Comparison of ENCODE assay signal across 15 cellular contexts in genomic region chr2:195450537-195451113, GRCh38.
A peak's percentile ranks its signal among the peaks of the same experiment; 100 is the strongest.
DNase-seq lines count a peak whose midpoint lies in the region; ATAC-seq and TF ChIP-seq lines count a peak whose summit lies in the region.
"Had no signal": no experiment of that assay in that cellular context is flagged by ENCODE, and none has a peak within 500 bp of the region (broad histone marks: within the 10 kb centered on the region; RNA-seq: fewer than 3 reads in every experiment).

No MANE protein-coding gene starts in this region.

- H3K27ac ChIP-seq in foreskin keratinocyte, result no peak overlapping the region

- no peaks in the 10 kb centered on the region for H3K4me1 ChIP-seq in foreskin keratinocyte

- no peak for TF ChIP-seq CTCF in foreskin keratinocyte (conservative IDR thresholded peaks at IDR 0.05)

- ATAC-seq in SK-N-SH treated with all-trans-retinoic acid at 6 μM for 48 hours, result peak; percentile 75
- ATAC-seq in foreskin keratinocyte, result no peak

- DNase-seq in NCI-H2171 treated with DMSO at 0.1 percent for 48 hours (lab: John Stamatoyannopoulos, UW) (peak; percentile 22), NCI-H2171 (lab: John Stamatoyannopoulos, UW) (no peak), NCI-H524 (lab: John Stamatoyannopoulos, UW) (peak; percentile 20 to 52), pons (ENCODE audit: low spot score) (peak; percentile 3), foreskin keratinocyte (no peak), hippocampal formation (lab: John Stamatoyannopoulos, UW) (no peak), 8988T (no peak)
- DNase-seq: C1 segment of cervical spinal cord, GF-D8, GOT3, NCI-H1694, NCI-H2107, NCI-H345, NCI-H748 treated with DMSO at 0.1 percent for 48 hours had no signal

- no peaks in the 10 kb centered on the region for H3K27me3 ChIP-seq in foreskin keratinocyte

TF ChIP-seq in SK-N-SH treated with all-trans-retinoic acid at 6 μM for 48 hours, 23 proteins besides CTCF, POLR2A, EP300 and RAD21:
- peak; percentile 70 for TF ChIP-seq TCF4 (CRISPR knock-in tag; IDR thresholded peaks at IDR 0.05; ENCODE audit: borderline replicate concordance)
- TF ChIP-seq ARNTL (CRISPR knock-in tag; IDR thresholded peaks at IDR 0.05; ENCODE audit: borderline replicate concordance, low read depth), result no peak
- TF ChIP-seq OSR1 (CRISPR knock-in tag; IDR thresholded peaks at IDR 0.05), result no peak
- TF ChIP-seq TSHZ2 (CRISPR knock-in tag; IDR thresholded peaks at IDR 0.05), result no peak

Comparison
In these comparisons a context has a peak if more than half of its experiments do, and no peak if none do; other contexts are left out.
1. DNase-seq: peak in NCI-H2171 treated with DMSO at 0.1 percent for 48 hours (single experiment), NCI-H524 (2 of 2) and pons (single experiment); none in NCI-H2171 (single experiment), foreskin keratinocyte (0 of 2), hippocampal formation (0 of 2) and 8988T (single experiment).